In genomic region chr16:27293343-27293742, GRCh38 we compare ENCODE assay signal across 1 cellular context.
TF ChIP-seq lines count a peak whose summit lies in the region.

No MANE protein-coding gene starts in this region.

TF ChIP-seq in HepG2, 621 proteins besides CTCF, POLR2A, EP300 and RAD21:
- TF ChIP-seq RBM22 (optimal IDR thresholded peaks at IDR 0.05; ENCODE audit: low read length) (no peak), REL (CRISPR knock-in tag; conservative IDR thresholded peaks at IDR 0.05) (no peak), ZNF343 (CRISPR knock-in tag; IDR thresholded peaks at IDR 0.05) (no peak), GABPB1 (CRISPR knock-in tag; IDR thresholded peaks at IDR 0.05) (no peak), LCORL (IDR thresholded peaks at IDR 0.05) (no peak), LCORL (CRISPR knock-in tag; IDR thresholded peaks at IDR 0.05) (no peak)
TF ChIP-seq in HepG2: peak in this region for 0.
